In the genomic region with DNA sequence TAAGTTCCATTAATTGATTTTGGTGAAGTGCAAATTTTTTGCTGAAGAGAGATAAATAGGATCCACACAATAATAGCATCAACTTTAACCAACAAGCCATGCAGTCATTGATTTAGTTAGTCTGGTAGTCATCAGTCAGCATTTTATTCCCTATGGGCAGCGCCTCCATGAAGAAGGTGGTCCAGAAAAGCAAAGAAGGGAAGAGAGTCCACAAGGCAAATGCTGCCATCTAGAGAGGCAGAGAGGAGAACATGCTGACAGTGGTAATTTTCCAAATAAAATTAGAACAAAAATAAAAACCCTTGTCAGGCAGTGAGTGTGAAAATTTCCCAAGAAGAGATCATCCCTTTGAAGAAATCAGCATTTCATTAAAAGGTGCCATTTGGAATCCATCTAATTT, we compare ENCODE assay signal across 12 cellular contexts.
A peak's percentile ranks its signal among the peaks of the same experiment; 100 is the strongest.
DNase-seq lines count a peak whose midpoint lies in the region; ATAC-seq and TF ChIP-seq lines count a peak whose summit lies in the region.
"Had no signal": no experiment of that assay in that cellular context is flagged by ENCODE, and none has a peak within 500 bp of the region (broad histone marks: within the 10 kb centered on the region; RNA-seq: fewer than 3 reads in every experiment).

No MANE protein-coding gene starts in this region.

- H3K27ac ChIP-seq in neural cell (ENCODE audit: low read length), result no peak overlapping the region

- peaks cover 7% of the 10 kb centered on the region for H3K27me3 Mint-ChIP-seq in chondrocyte (ENCODE audit: low read depth)
- H3K27me3 Mint-ChIP-seq: activated naive CD8-positive, alpha-beta T cell had no signal

- H3K4me3 ChIP-seq in neural cell (ENCODE audit: low read length), result no peak overlapping the region

- H3K27me3 ChIP-seq in neural cell (ENCODE audit: insufficient read depth, low read depth, low read length), result no peaks in the 10 kb centered on the region

- no peaks in the 10 kb centered on the region for H4K20me1 ChIP-seq in neural cell (ENCODE audit: insufficient read depth)

- no peaks in the 10 kb centered on the region for H3K4me1 Mint-ChIP-seq in chondrocyte (ENCODE audit: low read depth)

- H3K9ac ChIP-seq in neural cell (ENCODE audit: low read length), result no peak overlapping the region

- TF ChIP-seq CTCF in chondrocyte (IDR thresholded peaks at IDR 0.05) (peak; percentile 61), neural cell (IDR thresholded peaks at IDR 0.05; ENCODE audit: poor library complexity, severe bottlenecking) (peak; percentile 26)

- H3K4me3 Mint-ChIP-seq in chondrocyte (ENCODE audit: unreplicated experiment), result no peak overlapping the region
- H3K4me3 Mint-ChIP-seq: activated naive CD8-positive, alpha-beta T cell had no signal

- TF ChIP-seq EP300 in neural cell (conservative IDR thresholded peaks at IDR 0.05; ENCODE audit: poor library complexity, severe bottlenecking), result no peak

- H3K27ac Mint-ChIP-seq in chondrocyte (ENCODE audit: unreplicated experiment), result no peak overlapping the region
- H3K27ac Mint-ChIP-seq: activated naive CD8-positive, alpha-beta T cell had no signal

- no peaks in the 10 kb centered on the region for H3K36me3 Mint-ChIP-seq in chondrocyte (ENCODE audit: low read depth)
- H3K36me3 Mint-ChIP-seq: activated naive CD8-positive, alpha-beta T cell had no signal

- H2AFZ ChIP-seq in neural cell (ENCODE audit: low read depth, low read length), result no peak overlapping the region

- no peaks in the 10 kb centered on the region for H3K9me3 ChIP-seq in neural cell (ENCODE audit: low read length)

- DNase-seq in EH (ENCODE audit: low read depth) (peak; percentile 2), LHCN-M2 (ENCODE audit: low read depth) (peak; percentile 20), chondrocyte (ENCODE audit: low spot score) (no peak), GM19238 (ENCODE audit: insufficient read length, low spot score) (no peak), putamen (ENCODE audit: low spot score) (no peak)
- DNase-seq: dermis blood vessel endothelial cell, NCI-H1436, T-helper 9 cell had no signal

- ATAC-seq in GM21526 (IDR thresholded peaks at IDR 0.05; ENCODE audit: low FRiP score, unreplicated experiment) (no peak), HG02678 (IDR thresholded peaks at IDR 0.05; ENCODE audit: unreplicated experiment) (no peak)

- peak; percentile 23 for TF ChIP-seq RAD21 in neural cell (conservative IDR thresholded peaks at IDR 0.05)

- no peaks in the 10 kb centered on the region for H3F3A ChIP-seq in neural cell (ENCODE audit: insufficient read depth, low read length, poor library complexity, severe bottlenecking)

- no peaks in the 10 kb centered on the region for H3K36me3 ChIP-seq in neural cell (ENCODE audit: insufficient read depth, low read length)

- no peaks in the 10 kb centered on the region for H3K9me2 ChIP-seq in neural cell (ENCODE audit: insufficient read depth, low read length)

- H3K4me2 ChIP-seq in neural cell (ENCODE audit: low read length), result no peak overlapping the region

- no peaks in the 10 kb centered on the region for H3K79me2 ChIP-seq in neural cell (replicated peaks; ENCODE audit: insufficient read depth, low read length)

- no peaks in the 10 kb centered on the region for H3K9me3 Mint-ChIP-seq in chondrocyte (ENCODE audit: low read depth)

TF ChIP-seq in neural cell, 6 proteins besides CTCF, POLR2A, EP300 and RAD21:
- TF ChIP-seq SMC3 (conservative IDR thresholded peaks at IDR 0.05; ENCODE audit: poor library complexity), result no peak
- no peak for TF ChIP-seq POLR2AphosphoS5 (IDR thresholded peaks at IDR 0.05)
- TF ChIP-seq, protein P1, sequence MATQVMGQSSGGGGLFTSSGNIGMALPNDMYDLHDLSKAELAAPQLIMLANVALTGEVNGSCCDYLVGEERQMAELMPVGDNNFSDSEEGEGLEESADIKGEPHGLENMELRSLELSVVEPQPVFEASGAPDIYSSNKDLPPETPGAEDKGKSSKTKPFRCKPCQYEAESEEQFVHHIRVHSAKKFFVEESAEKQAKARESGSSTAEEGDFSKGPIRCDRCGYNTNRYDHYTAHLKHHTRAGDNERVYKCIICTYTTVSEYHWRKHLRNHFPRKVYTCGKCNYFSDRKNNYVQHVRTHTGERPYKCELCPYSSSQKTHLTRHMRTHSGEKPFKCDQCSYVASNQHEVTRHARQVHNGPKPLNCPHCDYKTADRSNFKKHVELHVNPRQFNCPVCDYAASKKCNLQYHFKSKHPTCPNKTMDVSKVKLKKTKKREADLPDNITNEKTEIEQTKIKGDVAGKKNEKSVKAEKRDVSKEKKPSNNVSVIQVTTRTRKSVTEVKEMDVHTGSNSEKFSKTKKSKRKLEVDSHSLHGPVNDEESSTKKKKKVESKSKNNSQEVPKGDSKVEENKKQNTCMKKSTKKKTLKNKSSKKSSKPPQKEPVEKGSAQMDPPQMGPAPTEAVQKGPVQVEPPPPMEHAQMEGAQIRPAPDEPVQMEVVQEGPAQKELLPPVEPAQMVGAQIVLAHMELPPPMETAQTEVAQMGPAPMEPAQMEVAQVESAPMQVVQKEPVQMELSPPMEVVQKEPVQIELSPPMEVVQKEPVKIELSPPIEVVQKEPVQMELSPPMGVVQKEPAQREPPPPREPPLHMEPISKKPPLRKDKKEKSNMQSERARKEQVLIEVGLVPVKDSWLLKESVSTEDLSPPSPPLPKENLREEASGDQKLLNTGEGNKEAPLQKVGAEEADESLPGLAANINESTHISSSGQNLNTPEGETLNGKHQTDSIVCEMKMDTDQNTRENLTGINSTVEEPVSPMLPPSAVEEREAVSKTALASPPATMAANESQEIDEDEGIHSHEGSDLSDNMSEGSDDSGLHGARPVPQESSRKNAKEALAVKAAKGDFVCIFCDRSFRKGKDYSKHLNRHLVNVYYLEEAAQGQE (IDR thresholded peaks at IDR 0.05; ENCODE audit: borderline replicate concordance), result no peak
- no peak for TF ChIP-seq EZH2 (IDR thresholded peaks at IDR 0.05; ENCODE audit: borderline replicate concordance, insufficient read depth, low read length, poor library complexity, severe bottlenecking)
- no peak for TF ChIP-seq MXI1 (conservative IDR thresholded peaks at IDR 0.05; ENCODE audit: poor library complexity, severe bottlenecking)
- no peak for TF ChIP-seq TAF1 (IDR thresholded peaks at IDR 0.05; ENCODE audit: low read depth)

Comparison
In these comparisons a context has a peak if more than half of its experiments do, and no peak if none do; other contexts are left out.
1. DNase-seq: peak in EH (single experiment) and LHCN-M2 (single experiment); none in chondrocyte (single experiment), GM19238 (single experiment) and putamen (single experiment).